6 cellular contexts compared by ENCODE assay signal in the genomic region with DNA sequence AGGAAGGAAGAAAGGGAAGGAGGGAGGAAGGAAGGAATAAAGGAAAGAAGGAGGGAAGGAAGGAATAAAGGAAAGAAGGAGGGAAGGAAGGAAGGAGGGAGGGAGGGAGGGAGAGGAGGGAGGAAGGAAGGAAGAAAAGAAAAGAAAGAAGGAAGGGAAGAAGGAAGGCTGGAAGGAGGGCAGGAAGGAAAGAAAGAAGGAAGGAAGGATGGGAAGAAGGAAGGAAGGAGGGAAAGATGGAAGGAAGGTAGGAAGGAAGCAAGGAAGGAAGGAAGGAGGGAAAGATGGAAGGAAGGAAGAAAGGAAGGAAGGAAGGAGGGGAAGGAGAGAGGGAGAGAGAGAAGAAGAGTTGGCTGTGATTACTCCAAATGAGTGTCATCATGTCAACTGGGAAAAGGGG.
"Had no signal": no experiment of that assay in that cellular context is flagged by ENCODE, and none has a peak within 500 bp of the region (broad histone marks: within the 10 kb centered on the region; RNA-seq: fewer than 3 reads in every experiment).

No MANE protein-coding gene starts in this region.

- DNase-seq: IMR-90, KBM-7, KG1 had no signal

- H3K27ac ChIP-seq: HL-60 had no signal

- H3K4me3 ChIP-seq: K562 had no signal

- FAIRE-seq: HTR-8/SVneo, K562 had no signal

- ATAC-seq: K562 had no signal
